Comparison of ENCODE assay signal across 8 cellular contexts in the genomic region with DNA sequence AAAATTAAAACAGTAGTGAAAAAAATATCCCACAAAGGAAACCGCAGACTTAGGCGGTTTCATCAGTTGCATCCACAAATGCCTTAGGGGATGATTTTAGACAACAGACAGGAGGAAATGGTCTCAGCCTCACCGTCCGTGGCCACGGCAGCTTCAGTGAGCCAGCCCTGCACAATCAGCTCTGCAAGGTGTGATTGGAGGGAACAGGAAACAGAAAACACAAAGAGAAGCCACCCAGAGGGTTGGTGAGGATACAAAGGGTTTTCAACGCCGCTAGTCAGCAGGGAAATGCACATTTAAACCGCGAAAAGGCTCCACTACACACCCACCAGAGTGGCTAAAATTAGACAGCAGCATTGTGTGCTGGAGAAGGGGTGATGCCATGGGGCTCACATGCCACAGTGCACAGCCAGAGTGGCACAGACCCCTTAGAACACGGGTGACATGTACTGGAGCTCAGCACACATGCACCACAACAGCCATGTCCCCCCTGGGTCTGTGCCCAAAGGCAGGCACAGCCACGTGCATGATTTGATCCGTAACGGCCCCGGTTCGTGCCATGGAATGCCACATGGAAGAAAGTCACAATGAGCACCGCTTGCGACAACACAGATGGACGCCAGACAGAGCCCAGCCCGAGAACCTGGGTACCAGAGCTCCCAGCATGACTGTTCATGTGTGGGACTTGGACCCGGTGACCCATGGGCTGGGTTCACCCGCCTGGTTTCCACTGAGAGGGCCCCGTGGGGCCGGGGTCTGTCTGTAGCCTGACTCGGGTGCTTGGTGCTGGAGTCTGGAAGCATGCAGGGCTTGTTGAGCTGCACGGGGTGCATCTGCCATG. TPM values are rescaled to one million over a fixed set of nuclear protein-coding genes. Genes with fewer than 3 reads are reported as not detected.
A peak's percentile ranks its signal among the peaks of the same experiment; 100 is the strongest.
DNase-seq lines count a peak whose midpoint lies in the region; ATAC-seq and TF ChIP-seq lines count a peak whose summit lies in the region.

No MANE protein-coding gene starts in this region.

- POLR2A ChIA-PET in WTC11 (lab: Charles Lee) = no interaction called here

- peak overlapping the region; percentile 52 to 68 for H3K4me3 Mint-ChIP-seq in activated T-cell treated with anti-CD3 and anti-CD28 coated beads, Interleukin-2, amount 50 U/mL, for 72 hours
- H3K4me3 Mint-ChIP-seq in stimulated activated naive B cell treated with anti-CD40 and anti-IgM and Interleukin-4, amounts not matched to agents 10 μg/mL and 1 μg/mL and 100 μg/mL, for 72 hours = peak overlapping the region; percentile 43 to 48
- H3K4me3 Mint-ChIP-seq in WTC11 = no peak overlapping the region

- peak; percentile 75 for ATAC-seq in HG02759 (IDR thresholded peaks at IDR 0.05; ENCODE audit: unreplicated experiment)
- peak; percentile 43 to 54 for ATAC-seq in activated T-cell treated with anti-CD3 and anti-CD28 coated beads, Interleukin-2, amount 50 U/mL, for 72 hours (replicated peaks in 1 of 2)
- peak; percentile 60 to 64 for ATAC-seq in stimulated activated naive B cell treated with anti-CD40 and anti-IgM and Interleukin-4, amounts not matched to agents 10 μg/mL and 1 μg/mL and 100 μg/mL, for 72 hours (replicated peaks)
- ATAC-seq in WTC11 = no peak

- H3K4me1 Mint-ChIP-seq in activated T-cell treated with anti-CD3 and anti-CD28 coated beads, Interleukin-2, amount 50 U/mL, for 72 hours (ENCODE audit: low read depth) = peaks cover 64% of the 10 kb centered on the region
- H3K4me1 Mint-ChIP-seq in stimulated activated naive B cell treated with anti-CD40 and anti-IgM and Interleukin-4, amounts not matched to agents 10 μg/mL and 1 μg/mL and 100 μg/mL, for 72 hours = peaks cover 43 to 64% of the 10 kb centered on the region in 2 donors
- peaks cover 33% of the 10 kb centered on the region for H3K4me1 Mint-ChIP-seq in WTC11

- no peak for TF ChIP-seq CTCF in WTC11 (IDR thresholded peaks at IDR 0.05)

- H3K27ac Mint-ChIP-seq in activated T-cell treated with anti-CD3 and anti-CD28 coated beads, Interleukin-2, amount 50 U/mL, for 72 hours = no peak overlapping the region
- H3K27ac Mint-ChIP-seq in stimulated activated naive B cell treated with anti-CD40 and anti-IgM and Interleukin-4, amounts not matched to agents 10 μg/mL and 1 μg/mL and 100 μg/mL, for 72 hours = peak overlapping the region; percentile 69
- no peak overlapping the region for H3K27ac Mint-ChIP-seq in WTC11

- CTCF ChIA-PET in WTC11 (lab: Charles Lee) = interaction anchor here (0.6 to 0.8 kb wide), 2 partner anchors 18 to 882 kb away, joined by 3 to 4 read pairs; partner anchors contain the start of gene TERT

- H3K27me3 Mint-ChIP-seq in activated T-cell treated with anti-CD3 and anti-CD28 coated beads, Interleukin-2, amount 50 U/mL, for 72 hours (ENCODE audit: low read depth) = no peaks in the 10 kb centered on the region
- peaks cover 6 to 11% of the 10 kb centered on the region in 2 donors for H3K27me3 Mint-ChIP-seq in stimulated activated naive B cell treated with anti-CD40 and anti-IgM and Interleukin-4, amounts not matched to agents 10 μg/mL and 1 μg/mL and 100 μg/mL, for 72 hours
- peaks cover 9% of the 10 kb centered on the region for H3K27me3 Mint-ChIP-seq in WTC11 (ENCODE audit: low read depth)

- peaks cover 3 to 5% of the 10 kb centered on the region in 2 donors for H3K9me3 Mint-ChIP-seq in activated T-cell treated with anti-CD3 and anti-CD28 coated beads, Interleukin-2, amount 50 U/mL, for 72 hours
- H3K9me3 Mint-ChIP-seq in stimulated activated naive B cell treated with anti-CD40 and anti-IgM and Interleukin-4, amounts not matched to agents 10 μg/mL and 1 μg/mL and 100 μg/mL, for 72 hours = peaks cover 2 to 4% of the 10 kb centered on the region in 2 donors
- peaks cover 17% of the 10 kb centered on the region for H3K9me3 Mint-ChIP-seq in WTC11

- peaks cover 0 to 14% of the 10 kb centered on the region in 2 donors for H3K36me3 Mint-ChIP-seq in activated T-cell treated with anti-CD3 and anti-CD28 coated beads, Interleukin-2, amount 50 U/mL, for 72 hours (ENCODE audit: insufficient read depth in 2 of 2)
- H3K36me3 Mint-ChIP-seq in stimulated activated naive B cell treated with anti-CD40 and anti-IgM and Interleukin-4, amounts not matched to agents 10 μg/mL and 1 μg/mL and 100 μg/mL, for 72 hours = peaks cover 6 to 14% of the 10 kb centered on the region in 2 donors
- H3K36me3 Mint-ChIP-seq in WTC11 = peaks cover 18% of the 10 kb centered on the region

- DNase-seq in activated CD4-positive, alpha-beta T cell treated with anti-CD3 and anti-CD28 coated beads for 48 hours = peak; percentile 40
- no peak for DNase-seq in activated CD4-positive, alpha-beta T cell treated with anti-CD3 and anti-CD28 coated beads for 1 hour
- DNase-seq in NCI-H1436 (lab: John Stamatoyannopoulos, UW) (peak; percentile 54), WTC11 (ENCODE audit: low spot score) (no peak), cerebellar nuclear complex (lab: John Stamatoyannopoulos, UW) (no peak)
- peak; percentile 35 to 45 for DNase-seq in activated T-cell treated with anti-CD3 and anti-CD28 coated beads, Interleukin-2, amount 50 U/mL, for 72 hours
- DNase-seq in stimulated activated naive B cell treated with anti-CD40 and anti-IgM and Interleukin-4, amounts not matched to agents 10 μg/mL and 1 μg/mL and 100 μg/mL, for 72 hours = peak; percentile 45

TF ChIP-seq in WTC11, 78 proteins besides CTCF, POLR2A, EP300 and RAD21:
- TF ChIP-seq FOXP1 (CRISPR knock-in tag; IDR thresholded peaks at IDR 0.05; ENCODE audit: borderline replicate concordance) (no peak), ZNF671 (CRISPR knock-in tag; IDR thresholded peaks at IDR 0.05) (no peak), PRRX2 (CRISPR knock-in tag; IDR thresholded peaks at IDR 0.05) (no peak), STAT6 (CRISPR knock-in tag; conservative IDR thresholded peaks at IDR 0.05; ENCODE audit: low read depth) (no peak), RORB (CRISPR knock-in tag; IDR thresholded peaks at IDR 0.05) (no peak), FOXJ3 (CRISPR knock-in tag; IDR thresholded peaks at IDR 0.05; ENCODE audit: borderline replicate concordance) (no peak), FOXK1 (CRISPR knock-in tag; IDR thresholded peaks at IDR 0.05) (no peak), ATF1 (CRISPR knock-in tag; IDR thresholded peaks at IDR 0.05) (no peak), ZBTB21 (CRISPR knock-in tag; IDR thresholded peaks at IDR 0.05; ENCODE audit: borderline replicate concordance) (no peak), USF2 (CRISPR knock-in tag; IDR thresholded peaks at IDR 0.05) (no peak)
- TF ChIP-seq, protein P1, sequence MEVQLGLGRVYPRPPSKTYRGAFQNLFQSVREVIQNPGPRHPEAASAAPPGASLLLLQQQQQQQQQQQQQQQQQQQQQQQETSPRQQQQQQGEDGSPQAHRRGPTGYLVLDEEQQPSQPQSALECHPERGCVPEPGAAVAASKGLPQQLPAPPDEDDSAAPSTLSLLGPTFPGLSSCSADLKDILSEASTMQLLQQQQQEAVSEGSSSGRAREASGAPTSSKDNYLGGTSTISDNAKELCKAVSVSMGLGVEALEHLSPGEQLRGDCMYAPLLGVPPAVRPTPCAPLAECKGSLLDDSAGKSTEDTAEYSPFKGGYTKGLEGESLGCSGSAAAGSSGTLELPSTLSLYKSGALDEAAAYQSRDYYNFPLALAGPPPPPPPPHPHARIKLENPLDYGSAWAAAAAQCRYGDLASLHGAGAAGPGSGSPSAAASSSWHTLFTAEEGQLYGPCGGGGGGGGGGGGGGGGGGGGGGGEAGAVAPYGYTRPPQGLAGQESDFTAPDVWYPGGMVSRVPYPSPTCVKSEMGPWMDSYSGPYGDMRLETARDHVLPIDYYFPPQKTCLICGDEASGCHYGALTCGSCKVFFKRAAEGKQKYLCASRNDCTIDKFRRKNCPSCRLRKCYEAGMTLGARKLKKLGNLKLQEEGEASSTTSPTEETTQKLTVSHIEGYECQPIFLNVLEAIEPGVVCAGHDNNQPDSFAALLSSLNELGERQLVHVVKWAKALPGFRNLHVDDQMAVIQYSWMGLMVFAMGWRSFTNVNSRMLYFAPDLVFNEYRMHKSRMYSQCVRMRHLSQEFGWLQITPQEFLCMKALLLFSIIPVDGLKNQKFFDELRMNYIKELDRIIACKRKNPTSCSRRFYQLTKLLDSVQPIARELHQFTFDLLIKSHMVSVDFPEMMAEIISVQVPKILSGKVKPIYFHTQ (CRISPR knock-in tag; IDR thresholded peaks at IDR 0.05) = no peak

RNA-seq across cellular contexts. Expression of gene TERT, which starts 18.3 kb away (rescaled TPM):
- total RNA-seq in activated T-cell treated with anti-CD3 and anti-CD28 coated beads, Interleukin-2, amount 50 U/mL, for 72 hours = 1 to 10 TPM; 2.5 to 5.1 TPM
- total RNA-seq in WTC11 (2021) = 40.4 to 42.9 TPM (median 40.5 TPM) in 3 replicates

RNA-seq across cellular contexts. Expression of gene CLPTM1L, which starts 31.7 kb away (rescaled TPM):
- total RNA-seq in activated T-cell treated with anti-CD3 and anti-CD28 coated beads, Interleukin-2, amount 50 U/mL, for 72 hours = 10 to 100 TPM; 78.6 to 80.2 TPM
- total RNA-seq in WTC11 (2021) = 73.4 to 92.8 TPM (median 73.8 TPM) in 3 replicates

Comparison
In these comparisons a context has a peak if more than half of its experiments do, and no peak if none do; other contexts are left out.
1. DNase-seq: peak in activated CD4-positive, alpha-beta T cell treated with anti-CD3 and anti-CD28 coated beads for 48 hours (single experiment), NCI-H1436 (single experiment), activated T-cell treated with anti-CD3 and anti-CD28 coated beads, Interleukin-2, amount 50 U/mL, for 72 hours (2 of 2) and stimulated activated naive B cell treated with anti-CD40 and anti-IgM and Interleukin-4, amounts not matched to agents 10 μg/mL and 1 μg/mL and 100 μg/mL, for 72 hours (single experiment); none in activated CD4-positive, alpha-beta T cell treated with anti-CD3 and anti-CD28 coated beads for 1 hour (single experiment), WTC11 (single experiment) and cerebellar nuclear complex (0 of 2).